9 cellular contexts compared by ENCODE assay signal in the genomic region with DNA sequence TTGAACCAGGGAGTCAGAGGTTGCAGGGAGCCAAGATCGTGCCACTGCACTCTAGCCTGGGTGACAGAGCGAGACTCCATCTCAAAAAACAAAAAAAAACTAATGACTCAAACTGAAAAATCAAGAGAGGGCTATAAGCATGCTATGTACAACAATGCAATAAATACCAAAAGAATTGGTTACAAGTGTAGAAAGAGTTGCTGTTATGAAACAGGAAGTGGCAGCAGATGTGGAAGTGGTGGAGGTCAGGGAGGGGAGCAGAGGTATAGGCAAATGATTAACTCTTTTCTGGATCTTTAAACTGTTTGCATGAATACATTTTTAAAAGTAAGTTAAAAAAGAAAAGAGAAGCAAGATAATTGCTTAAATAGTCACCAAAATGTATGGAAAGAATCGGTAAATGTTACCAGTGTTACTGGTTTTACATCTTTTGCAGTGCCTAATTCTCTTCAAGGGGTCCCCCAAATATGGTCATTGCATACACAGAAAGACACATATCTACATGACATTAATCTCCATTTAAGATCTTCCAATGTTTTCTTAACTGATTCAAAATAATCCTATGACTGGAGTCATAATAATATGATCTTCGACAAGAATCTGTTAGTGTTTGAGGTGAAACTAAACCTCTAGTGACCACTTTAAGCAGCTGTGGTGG. TPM values are rescaled to one million over a fixed set of nuclear protein-coding genes. Genes with fewer than 3 reads are reported as not detected.
DNase-seq lines count a peak whose midpoint lies in the region; ATAC-seq and TF ChIP-seq lines count a peak whose summit lies in the region.
"Had no signal": no experiment of that assay in that cellular context is flagged by ENCODE, and none has a peak within 500 bp of the region (broad histone marks: within the 10 kb centered on the region; RNA-seq: fewer than 3 reads in every experiment).

No MANE protein-coding gene starts in this region.

- H3K36me3 ChIP-seq in BLaER1 treated with 17β-estradiol and CSF1 and Interleukin-3, amounts not matched to agents 10 nM and 100 nM = no peaks in the 10 kb centered on the region
- H3K36me3 ChIP-seq in neutrophil (no peaks in the 10 kb centered on the region), prostate gland (no peaks in the 10 kb centered on the region)

- no peak for TF ChIP-seq POLR2A in prostate gland (IDR thresholded peaks at IDR 0.05)

- DNase-seq in stimulated activated naive CD4-positive, alpha-beta T cell treated with Interleukin-2 at 50 U/mL for 16 hours (lab: John Stamatoyannopoulos, UW) = no peak
- DNase-seq in prostate gland (ENCODE audit: low spot score) = no peak
- no peak for DNase-seq in activated CD8-positive, alpha-beta memory T cell treated with anti-CD3 and anti-CD28 coated beads for 24 hours

- H3K4me2 ChIP-seq in BLaER1 treated with 17β-estradiol and CSF1 and Interleukin-3, amounts not matched to agents 10 nM and 100 nM = peak overlapping the region; percentile 44 to 85 (median 62)

- H3K27me3 ChIP-seq in BLaER1 treated with 17β-estradiol and CSF1 and Interleukin-3, amounts not matched to agents 10 nM and 100 nM = no peaks in the 10 kb centered on the region
- H3K27me3 ChIP-seq in neutrophil = no peaks in the 10 kb centered on the region
- H3K27me3 ChIP-seq in prostate gland (replicated peaks; ENCODE audit: insufficient read depth) = no peaks in the 10 kb centered on the region

- peak overlapping the region; percentile 75 for H3K27ac Mint-ChIP-seq in T-helper 1 cell treated with Interleukin-12 subunit alpha and Interleukin-12 subunit beta and Interleukin-4 antibody, amounts not matched to agents 30 μg/mL and 1 μg/mL, for 36 hours
- H3K27ac Mint-ChIP-seq: activated naive CD8-positive, alpha-beta T cell had no signal

- intact Hi-C loops in prostate gland (cut with DNase I) = no loop called here

- H3K9me3 ChIP-seq in BLaER1 treated with 17β-estradiol and CSF1 and Interleukin-3, amounts not matched to agents 10 nM and 100 nM (replicated peaks in 1 of 11) = peaks cover 0 to 21% (median 5%) of the 10 kb centered on the region in 11 experiments; a peak in 9 of 22 replicates
- H3K9me3 ChIP-seq in neutrophil = no peaks in the 10 kb centered on the region
- H3K9me3 ChIP-seq in prostate gland = no peaks in the 10 kb centered on the region

- H3K4me3 ChIP-seq in BLaER1 treated with 17β-estradiol and CSF1 and Interleukin-3, amounts not matched to agents 10 nM and 100 nM = 0 out of 20 replicates have a peak overlapping the region, but pooled peaks of 1 of the 10 experiments have one; percentile 12
- H3K4me3 ChIP-seq in neutrophil (ENCODE audit: low read depth in 1 of 2, low read length in 1 of 2) (peak overlapping the region; percentile 26 to 28), prostate gland (no peak overlapping the region)

- H3K4me1 Mint-ChIP-seq in T-helper 1 cell treated with Interleukin-12 subunit alpha and Interleukin-12 subunit beta and Interleukin-4 antibody, amounts not matched to agents 30 μg/mL and 1 μg/mL, for 36 hours (ENCODE audit: low read depth) = peaks cover 29% of the 10 kb centered on the region

- H3K4me1 ChIP-seq in BLaER1 treated with 17β-estradiol and CSF1 and Interleukin-3, amounts not matched to agents 10 nM and 100 nM = peaks cover 21 to 45% (median 31%) of the 10 kb centered on the region in 10 experiments
- H3K4me1 ChIP-seq in neutrophil (ENCODE audit: control insufficient read depth in 1 of 2, insufficient read depth in 1 of 2, low read depth in 1 of 2, low read length in 1 of 2) (peaks cover 42 to 52% of the 10 kb centered on the region in 2 experiments), prostate gland (replicated peaks) (no peaks in the 10 kb centered on the region)

- ATAC-seq in GM19043 (IDR thresholded peaks at IDR 0.05; ENCODE audit: low read depth, unreplicated experiment) (peak; percentile 100), HG03097 (IDR thresholded peaks at IDR 0.05; ENCODE audit: low FRiP score, unreplicated experiment) (peak; percentile 100)

- H3K9me3 Mint-ChIP-seq in T-helper 1 cell treated with Interleukin-12 subunit alpha and Interleukin-12 subunit beta and Interleukin-4 antibody, amounts not matched to agents 30 μg/mL and 1 μg/mL, for 36 hours = peaks cover 7% of the 10 kb centered on the region

- peaks cover 12% of the 10 kb centered on the region for H3K27me3 Mint-ChIP-seq in T-helper 1 cell treated with Interleukin-12 subunit alpha and Interleukin-12 subunit beta and Interleukin-4 antibody, amounts not matched to agents 30 μg/mL and 1 μg/mL, for 36 hours (ENCODE audit: low read depth)

- H4K20me1 ChIP-seq in BLaER1 treated with 17β-estradiol and CSF1 and Interleukin-3, amounts not matched to agents 10 nM and 100 nM = no peaks in the 10 kb centered on the region

- WGBS in prostate gland = 74% methylated on average over 4 of the region's 4 CpGs

- TF ChIP-seq CTCF in neutrophil (IDR thresholded peaks at IDR 0.05) (no peak), prostate gland (IDR thresholded peaks at IDR 0.05) (no peak)

- peak overlapping the region in 10 of 11 experiments; percentile 50 to 75 (median 64); a peak in 17 of 22 replicates for H3K9ac ChIP-seq in BLaER1 treated with 17β-estradiol and CSF1 and Interleukin-3, amounts not matched to agents 10 nM and 100 nM

- H3K27ac ChIP-seq in BLaER1 treated with 17β-estradiol and CSF1 and Interleukin-3, amounts not matched to agents 10 nM and 100 nM = peak overlapping the region; percentile 68 to 94 (median 84); a peak in 21 of 22 replicates
- H3K27ac ChIP-seq in neutrophil (peak overlapping the region; percentile 92), prostate gland (no peak overlapping the region)

- peaks cover 4% of the 10 kb centered on the region for H3K36me3 Mint-ChIP-seq in T-helper 1 cell treated with Interleukin-12 subunit alpha and Interleukin-12 subunit beta and Interleukin-4 antibody, amounts not matched to agents 30 μg/mL and 1 μg/mL, for 36 hours (ENCODE audit: low read depth)
- H3K36me3 Mint-ChIP-seq: activated naive CD8-positive, alpha-beta T cell had no signal

- H3K4me3 Mint-ChIP-seq in T-helper 1 cell treated with Interleukin-12 subunit alpha and Interleukin-12 subunit beta and Interleukin-4 antibody, amounts not matched to agents 30 μg/mL and 1 μg/mL, for 36 hours = peak overlapping the region; percentile 3
- H3K4me3 Mint-ChIP-seq: activated naive CD8-positive, alpha-beta T cell had no signal

RNA-seq across cellular contexts. Expression of gene CALHM6, which starts 15.0 kb away (rescaled TPM):
- total RNA-seq in prostate gland = 1 to 10 TPM; 6.3 to 6.7 TPM

RNA-seq across cellular contexts. Expression of gene CALHM5, which starts 35.3 kb away (rescaled TPM):
- 1 to 10 TPM in 1 of 2 donors, under 1 TPM in 1; 0.32 to 1.8 TPM for total RNA-seq in prostate gland

Comparison
In these comparisons a context has a peak if more than half of its experiments do, and no peak if none do; other contexts are left out.
1. H3K27ac ChIP-seq: peak in BLaER1 treated with 17β-estradiol and CSF1 and Interleukin-3, amounts not matched to agents 10 nM and 100 nM (11 of 11) and neutrophil (single experiment); none in prostate gland (0 of 2).
2. H3K4me3 ChIP-seq: peak in neutrophil (2 of 2); none in prostate gland (0 of 2).